ENCODE assay signal across 14 cellular contexts in genomic region chr7:52961084-52961483, GRCh38.
A peak's percentile ranks its signal among the peaks of the same experiment; 100 is the strongest.
DNase-seq lines count a peak whose midpoint lies in the region; ATAC-seq, FAIRE-seq and TF ChIP-seq lines count a peak whose summit lies in the region.
"Had no signal": no experiment of that assay in that cellular context is flagged by ENCODE, and none has a peak within 500 bp of the region (broad histone marks: within the 10 kb centered on the region; RNA-seq: fewer than 3 reads in every experiment).

No MANE protein-coding gene starts in this region.

- H2BK15ac ChIP-seq in mesendoderm (replicated peaks; ENCODE audit: low read depth): no peak overlapping the region

- H3K18ac ChIP-seq in mesendoderm (ENCODE audit: low read length): no peak overlapping the region

- H3K9me3 ChIP-seq in heart left ventricle: peaks cover 0 to 8% (median 0%) of the 10 kb centered on the region in 12 donors
- no peaks in the 10 kb centered on the region for H3K9me3 ChIP-seq in right atrium auricular region
- H3K9me3 ChIP-seq in astrocyte (ENCODE audit: insufficient read depth, low read depth, low read length): no peaks in the 10 kb centered on the region
- H3K9me3 ChIP-seq in sigmoid colon: peaks cover 0 to 2% (median 0%) of the 10 kb centered on the region in 4 donors
- H3K9me3 ChIP-seq: BLaER1 treated with 17β-estradiol and CSF1 and Interleukin-3, amounts not matched to agents 10 nM and 100 nM had no signal

- DNase-seq in heart left ventricle (no peak), right atrium auricular region (ENCODE audit: low spot score) (no peak), astrocyte (ENCODE audit: low read depth) (peak; percentile 68), mesendoderm (peak; percentile 86), retinal pigment epithelial cell (ENCODE audit: low read depth) (peak; percentile 68), middle frontal gyrus (ENCODE audit: extremely low spot score, low spot score) (no peak), sigmoid colon (no peak), NCI-H1417 treated with DMSO at 0.1 percent for 48 hours (lab: John Stamatoyannopoulos, UW) (no peak)
- DNase-seq: ACHN; CD4-positive, CD25-positive, alpha-beta regulatory T cell; DMS53; GOT3; H9 had no signal

- H4K5ac ChIP-seq in mesendoderm (ENCODE audit: low read length): no peak overlapping the region

- H3K9me3 Mint-ChIP-seq in astrocyte (ENCODE audit: unreplicated experiment): no peaks in the 10 kb centered on the region

- H4K8ac ChIP-seq in mesendoderm (ENCODE audit: low read depth, low read length): no peak overlapping the region

- no peak overlapping the region for H3K23ac ChIP-seq in mesendoderm (ENCODE audit: low read length)

- no peak overlapping the region for H3K27ac Mint-ChIP-seq in astrocyte (ENCODE audit: unreplicated experiment)
- H3K27ac Mint-ChIP-seq: CD4-positive, CD25-positive, alpha-beta regulatory T cell; H9 had no signal

- no peaks in the 10 kb centered on the region for H3K79me1 ChIP-seq in mesendoderm (ENCODE audit: low read length)

- H3K79me2 ChIP-seq in astrocyte (ENCODE audit: insufficient read depth, low read length) (no peaks in the 10 kb centered on the region), mesendoderm (ENCODE audit: control insufficient read depth, insufficient read depth, low read length) (no peaks in the 10 kb centered on the region)

- H3K4me2 ChIP-seq in astrocyte (ENCODE audit: low read length) (no peak overlapping the region), mesendoderm (ENCODE audit: low read length) (no peak overlapping the region)
- H3K4me2 ChIP-seq: BLaER1 treated with 17β-estradiol and CSF1 and Interleukin-3, amounts not matched to agents 10 nM and 100 nM had no signal

- no peak overlapping the region for H3K4me3 Mint-ChIP-seq in astrocyte (ENCODE audit: unreplicated experiment)
- H3K4me3 Mint-ChIP-seq: CD4-positive, CD25-positive, alpha-beta regulatory T cell; H9 had no signal

- no peaks in the 10 kb centered on the region for H3K36me3 ChIP-seq in heart left ventricle
- H3K36me3 ChIP-seq in right atrium auricular region: no peaks in the 10 kb centered on the region
- H3K36me3 ChIP-seq in astrocyte (ENCODE audit: insufficient read depth, low read length): no peaks in the 10 kb centered on the region
- H3K36me3 ChIP-seq in mesendoderm (ENCODE audit: control insufficient read depth, insufficient read depth, low read length): no peaks in the 10 kb centered on the region
- H3K36me3 ChIP-seq in sigmoid colon: no peaks in the 10 kb centered on the region
- H3K36me3 ChIP-seq: BLaER1 treated with 17β-estradiol and CSF1 and Interleukin-3, amounts not matched to agents 10 nM and 100 nM had no signal

- TF ChIP-seq POLR2A in heart left ventricle (IDR thresholded peaks at IDR 0.05): no peak
- no peak for TF ChIP-seq POLR2A in sigmoid colon (IDR thresholded peaks at IDR 0.05)

- no peaks in the 10 kb centered on the region for H3K27me3 Mint-ChIP-seq in astrocyte (ENCODE audit: low read depth, unreplicated experiment)
- H3K27me3 Mint-ChIP-seq: CD4-positive, CD25-positive, alpha-beta regulatory T cell had no signal

- no peaks in the 10 kb centered on the region for H3K27me3 ChIP-seq in heart left ventricle
- no peaks in the 10 kb centered on the region for H3K27me3 ChIP-seq in right atrium auricular region
- no peaks in the 10 kb centered on the region for H3K27me3 ChIP-seq in astrocyte (ENCODE audit: insufficient read depth, low read length)
- H3K27me3 ChIP-seq in mesendoderm (ENCODE audit: insufficient read depth, low read length, poor library complexity): no peaks in the 10 kb centered on the region
- H3K27me3 ChIP-seq in sigmoid colon: no peaks in the 10 kb centered on the region
- H3K27me3 ChIP-seq: BLaER1 treated with 17β-estradiol and CSF1 and Interleukin-3, amounts not matched to agents 10 nM and 100 nM had no signal

- no peak overlapping the region for H3K9ac ChIP-seq in astrocyte (ENCODE audit: low read length)
- no peak overlapping the region for H3K9ac ChIP-seq in mesendoderm (ENCODE audit: low read length)
- H3K9ac ChIP-seq: BLaER1 treated with 17β-estradiol and CSF1 and Interleukin-3, amounts not matched to agents 10 nM and 100 nM had no signal

- H2AFZ ChIP-seq in astrocyte (ENCODE audit: low read depth, low read length): no peak overlapping the region

- no peak overlapping the region for H2BK120ac ChIP-seq in mesendoderm (ENCODE audit: low read depth, low read length)

- H3K27ac ChIP-seq in heart left ventricle: peak overlapping the region in 1 of 12 donors; percentile 23
- no peak overlapping the region for H3K27ac ChIP-seq in right atrium auricular region
- H3K27ac ChIP-seq in astrocyte (ENCODE audit: low read depth, low read length): no peak overlapping the region
- no peak overlapping the region for H3K27ac ChIP-seq in mesendoderm (ENCODE audit: low read depth, low read length)
- no peak overlapping the region for H3K27ac ChIP-seq in sigmoid colon
- H3K27ac ChIP-seq: BLaER1 treated with 17β-estradiol and CSF1 and Interleukin-3, amounts not matched to agents 10 nM and 100 nM had no signal

- H3K56ac ChIP-seq in mesendoderm (ENCODE audit: low read length): no peak overlapping the region

- H3K4me1 ChIP-seq in heart left ventricle (peaks cover 0 to 14% (median 0%) of the 10 kb centered on the region in 12 donors), right atrium auricular region (no peaks in the 10 kb centered on the region), astrocyte (ENCODE audit: insufficient read depth, low read length) (no peaks in the 10 kb centered on the region), mesendoderm (ENCODE audit: control insufficient read depth, low read depth, low read length) (peaks cover 2% of the 10 kb centered on the region), sigmoid colon (peaks cover 0 to 15% (median 13%) of the 10 kb centered on the region in 4 donors)
- H3K4me1 ChIP-seq: BLaER1 treated with 17β-estradiol and CSF1 and Interleukin-3, amounts not matched to agents 10 nM and 100 nM had no signal

- no peak overlapping the region for H3K4me3 ChIP-seq in heart left ventricle
- H3K4me3 ChIP-seq in right atrium auricular region: no peak overlapping the region
- no peak overlapping the region for H3K4me3 ChIP-seq in astrocyte (ENCODE audit: insufficient read depth, low read depth, low read length)
- no peak overlapping the region for H3K4me3 ChIP-seq in mesendoderm (ENCODE audit: low read length)
- H3K4me3 ChIP-seq in retinal pigment epithelial cell (ENCODE audit: low read length): no peak overlapping the region
- no peak overlapping the region for H3K4me3 ChIP-seq in sigmoid colon
- H3K4me3 ChIP-seq: BLaER1 treated with 17β-estradiol and CSF1 and Interleukin-3, amounts not matched to agents 10 nM and 100 nM had no signal

- H3K4me1 Mint-ChIP-seq in astrocyte (ENCODE audit: low read depth, unreplicated experiment): peaks cover 30% of the 10 kb centered on the region
- H3K4me1 Mint-ChIP-seq: CD4-positive, CD25-positive, alpha-beta regulatory T cell had no signal

- H2BK5ac ChIP-seq in mesendoderm (ENCODE audit: low read length): no peak overlapping the region

- TF ChIP-seq CTCF in heart left ventricle (IDR thresholded peaks at IDR 0.05) (no peak), right atrium auricular region (IDR thresholded peaks at IDR 0.05) (no peak), astrocyte (IDR thresholded peaks at IDR 0.05; ENCODE audit: insufficient read depth, low read depth, low read length) (no peak), retinal pigment epithelial cell (conservative IDR thresholded peaks at IDR 0.05; ENCODE audit: low read depth, low read length) (no peak), sigmoid colon (IDR thresholded peaks at IDR 0.05) (no peak)

- no peaks in the 10 kb centered on the region for H3K36me3 Mint-ChIP-seq in astrocyte (ENCODE audit: low read depth, unreplicated experiment)
- H3K36me3 Mint-ChIP-seq: CD4-positive, CD25-positive, alpha-beta regulatory T cell had no signal

- no peak overlapping the region for H3K4ac ChIP-seq in mesendoderm (ENCODE audit: low read depth, low read length)

- WGBS in heart left ventricle, 4 donors: 9 to 29% (median 16%) methylated on average over 1 of the region's 1 CpG
- no CpG with 5 or more reads among the region's 1 CpG for WGBS in mesendoderm (ENCODE audit: extremely low coverage, insufficient coverage, low lambda C conversion rate)
- WGBS in sigmoid colon, 2 donors: 84 to 85% methylated on average over 1 of the region's 1 CpG

- no peak for TF ChIP-seq EP300 in sigmoid colon (IDR thresholded peaks at IDR 0.05)

- H4K20me1 ChIP-seq in astrocyte (ENCODE audit: insufficient read depth, low read length): no peaks in the 10 kb centered on the region
- H4K20me1 ChIP-seq: BLaER1 treated with 17β-estradiol and CSF1 and Interleukin-3, amounts not matched to agents 10 nM and 100 nM had no signal

- intact Hi-C loops in heart left ventricle (cut with DNase I): no loop called here
- intact Hi-C loops in sigmoid colon (cut with DNase I): no loop called here

- ATAC-seq in heart left ventricle: peak in 3 of 4 donors; percentile 46 to 62 (median 55)

- FAIRE-seq in astrocyte (lab: Jason Lieb, UNC): no peak

- no peak overlapping the region for H2AK5ac ChIP-seq in mesendoderm (ENCODE audit: low read length)

Comparison
In these comparisons a context has a peak if more than half of its experiments do, and no peak if none do; other contexts are left out.
1. DNase-seq: peak in astrocyte (single experiment), mesendoderm (single experiment) and retinal pigment epithelial cell (single experiment); none in heart left ventricle (0 of 5), right atrium auricular region (single experiment), middle frontal gyrus (single experiment), sigmoid colon (single experiment) and NCI-H1417 treated with DMSO at 0.1 percent for 48 hours (single experiment).